ENCODE assay signal across 1 cellular context in genomic region chr21:42083361-42083690, GRCh38.
TF ChIP-seq lines count a peak whose summit lies in the region.

No MANE protein-coding gene starts in this region.

TF ChIP-seq in IMR-90, 13 proteins besides CTCF, POLR2A, EP300 and RAD21:
- TF ChIP-seq MAFK (IDR thresholded peaks at IDR 0.05; ENCODE audit: low read depth, low read length) (no peak), CHD1 (IDR thresholded peaks at IDR 0.05; ENCODE audit: low read depth, low read length) (no peak), CEBPB (IDR thresholded peaks at IDR 0.05; ENCODE audit: low read depth, low read length) (no peak), FOS (IDR thresholded peaks at IDR 0.05; ENCODE audit: low read depth, low read length) (no peak), RCOR1 (IDR thresholded peaks at IDR 0.05; ENCODE audit: insufficient replicate concordance, low read length) (no peak), ELK1 (IDR thresholded peaks at IDR 0.05; ENCODE audit: borderline replicate concordance, low read depth, low read length) (no peak), MXI1 (IDR thresholded peaks at IDR 0.05; ENCODE audit: borderline replicate concordance, low read depth, low read length) (no peak), MAZ (IDR thresholded peaks at IDR 0.05; ENCODE audit: borderline replicate concordance, low read depth, low read length) (no peak), RFX5 (IDR thresholded peaks at IDR 0.05; ENCODE audit: low read depth, low read length) (no peak), USF2 (IDR thresholded peaks at IDR 0.05; ENCODE audit: low read depth, low read length) (no peak), NFE2L2 (IDR thresholded peaks at IDR 0.05; ENCODE audit: low read depth, low read length) (no peak), BHLHE40 (IDR thresholded peaks at IDR 0.05; ENCODE audit: low read depth, low read length) (no peak), SMC3 (IDR thresholded peaks at IDR 0.05; ENCODE audit: low read depth, low read length) (no peak)
